ENCODE assay signal across 16 cellular contexts in genomic region chr2:239952665-239953417, GRCh38.
DNase-seq lines count a peak whose midpoint lies in the region; ATAC-seq and TF ChIP-seq lines count a peak whose summit lies in the region.
"Had no signal": no experiment of that assay in that cellular context is flagged by ENCODE, and none has a peak within 500 bp of the region (broad histone marks: within the 10 kb centered on the region; RNA-seq: fewer than 3 reads in every experiment).

No MANE protein-coding gene starts in this region.

- 56% methylated on average over 3 of the region's 16 CpGs; no CpG with 5 or more reads in 1 of the 2 donors for WGBS in gastroesophageal sphincter (ENCODE audit: low coverage in 1 of 2), 2 donors

- TF ChIP-seq POLR2A in NB4 (IDR thresholded peaks at IDR 0.05; ENCODE audit: extremely low read depth, insufficient read length) = no peak
- no peak for TF ChIP-seq POLR2A in gastroesophageal sphincter (IDR thresholded peaks at IDR 0.05)

- TF ChIP-seq CTCF in NB4 (IDR thresholded peaks at IDR 0.05; ENCODE audit: low read depth, low read length) (peak; percentile 4), gastroesophageal sphincter (IDR thresholded peaks at IDR 0.05) (no peak)

- H3K36me3 ChIP-seq in gastroesophageal sphincter = peaks cover 0 to 25% of the 10 kb centered on the region in 2 donors
- peaks cover 0 to 3% of the 10 kb centered on the region in 2 donors for H3K36me3 ChIP-seq in stomach smooth muscle (ENCODE audit: control insufficient read depth in 2 of 2, insufficient read depth in 2 of 2, low read length in 2 of 2)
- H3K36me3 ChIP-seq: colonic mucosa had no signal

- H3K9me3 ChIP-seq in gastroesophageal sphincter (no peaks in the 10 kb centered on the region), stomach smooth muscle (ENCODE audit: control insufficient read depth in 2 of 2, low read length in 2 of 2) (no peaks in the 10 kb centered on the region)
- H3K9me3 ChIP-seq: colonic mucosa had no signal

- peak; percentile 13 for ATAC-seq in gastroesophageal sphincter
- ATAC-seq: activated T-helper 17 cell treated with anti-CD3 and anti-CD28 coated beads, Interleukin-2, amount 50 U/mL, for 72 hours; GM12878 had no signal

- TF ChIP-seq EP300 in gastroesophageal sphincter (IDR thresholded peaks at IDR 0.05) = no peak

- peaks cover 0 to 52% (median 22%) of the 10 kb centered on the region in 3 donors for H3K4me1 ChIP-seq in gastroesophageal sphincter
- H3K4me1 ChIP-seq in stomach smooth muscle (ENCODE audit: control insufficient read depth, insufficient read depth, low read length) = peaks cover 55% of the 10 kb centered on the region
- H3K4me1 ChIP-seq: colonic mucosa had no signal

- H3K4me3 ChIP-seq in NB4 (ENCODE audit: low read depth, low read length) = no peak overlapping the region
- H3K4me3 ChIP-seq in gastroesophageal sphincter = peak overlapping the region in 1 of 2 donors; percentile 8
- H3K4me3 ChIP-seq in stomach smooth muscle (ENCODE audit: low read length in 2 of 2) = peak overlapping the region; percentile 12 to 68
- H3K4me3 ChIP-seq: colonic mucosa, GM12878 had no signal

- H3K27me3 ChIP-seq in gastroesophageal sphincter (no peaks in the 10 kb centered on the region), stomach smooth muscle (ENCODE audit: control insufficient read depth in 1 of 2, insufficient read depth in 2 of 2, low read length in 2 of 2) (no peaks in the 10 kb centered on the region)
- H3K27me3 ChIP-seq: colonic mucosa had no signal

- DNase-seq in NB4 (ENCODE audit: low read depth) = peak; percentile 68
- peak; percentile 13 for DNase-seq in myocyte (ENCODE audit: low read depth)
- no peak for DNase-seq in occipital lobe (lab: John Stamatoyannopoulos, UW)
- no peak for DNase-seq in H4 (ENCODE audit: low spot score)
- no peak for DNase-seq in RKO (ENCODE audit: low spot score)
- DNase-seq in NCI-H526 treated with DMSO at 0.1 percent for 48 hours (lab: John Stamatoyannopoulos, UW) = no peak
- DNase-seq: activated B cell treated with CpG ODN at 0.5 μM for 24 hours; colonic mucosa; H9; NCI-H226; SHP77; stimulated activated CD4-positive, alpha-beta T cell treated with anti-CD3 and anti-CD28 coated beads, Interleukin-4, amount 100 ng/mL, for 4 hours had no signal

- H3K27ac ChIP-seq in gastroesophageal sphincter (peak overlapping the region; percentile 59 to 91 (median 88)), stomach smooth muscle (ENCODE audit: low read length) (peak overlapping the region; percentile 99)
- H3K27ac ChIP-seq: colonic mucosa had no signal

- peak overlapping the region; percentile 70 to 90 for H3K9ac ChIP-seq in stomach smooth muscle (ENCODE audit: low read length in 2 of 2)

Comparison
In these comparisons a context has a peak if more than half of its experiments do, and no peak if none do; other contexts are left out.
1. DNase-seq: peak in NB4 (single experiment) and myocyte (single experiment); none in occipital lobe (single experiment), H4 (single experiment), RKO (single experiment) and NCI-H526 treated with DMSO at 0.1 percent for 48 hours (single experiment).